25 cellular contexts compared by ENCODE assay signal in the genomic region with DNA sequence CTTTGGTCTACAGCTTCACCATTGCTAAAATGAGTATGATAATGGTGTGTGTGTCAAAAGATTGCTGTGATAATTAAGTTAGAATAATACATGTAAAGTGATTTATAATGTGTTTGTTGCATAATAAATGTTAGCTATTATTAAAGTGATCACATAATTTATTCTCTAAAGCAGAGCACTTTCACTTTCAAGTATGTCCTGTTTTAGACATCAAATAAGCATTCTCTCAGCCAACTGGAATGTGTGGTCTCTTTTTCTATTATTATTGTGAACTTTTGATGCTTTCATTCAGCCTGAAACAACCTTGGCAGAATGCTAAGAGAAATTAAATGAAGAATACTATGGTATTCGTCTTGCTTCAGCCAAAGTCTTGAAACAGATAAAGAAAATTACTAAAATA.
A peak's percentile ranks its signal among the peaks of the same experiment; 100 is the strongest.
DNase-seq lines count a peak whose midpoint lies in the region; ATAC-seq, FAIRE-seq and TF ChIP-seq lines count a peak whose summit lies in the region.
"Had no signal": no experiment of that assay in that cellular context is flagged by ENCODE, and none has a peak within 500 bp of the region (broad histone marks: within the 10 kb centered on the region; RNA-seq: fewer than 3 reads in every experiment).

No MANE protein-coding gene starts in this region.

- H3K4me1 ChIP-seq in endothelial cell of umbilical vein (ENCODE audit: control insufficient read depth, extremely low read depth, insufficient read depth, low read length) (no peaks in the 10 kb centered on the region), HepG2 (ENCODE audit: insufficient read depth, low read length) (no peaks in the 10 kb centered on the region), mucosa of descending colon (ENCODE audit: low read depth) (no peaks in the 10 kb centered on the region)
- H3K4me1 ChIP-seq: A549, HAP-1 had no signal

- H4K20me1 ChIP-seq in endothelial cell of umbilical vein (replicated peaks; ENCODE audit: control insufficient read depth, extremely low read depth, insufficient read depth, low read length) (no peaks in the 10 kb centered on the region), HepG2 (ENCODE audit: insufficient read depth, low read length) (no peaks in the 10 kb centered on the region)

- no peak overlapping the region for H3K9ac ChIP-seq in endothelial cell of umbilical vein (replicated peaks; ENCODE audit: extremely low read depth, insufficient read depth, low read length)
- no peak overlapping the region for H3K9ac ChIP-seq in HepG2 (ENCODE audit: insufficient read depth, low read depth, low read length)

- WGBS in HepG2 (ENCODE audit: low lambda C conversion rate) = 0% methylated on average over 1 of the region's 1 CpG

- H3K9me3 ChIP-seq in endothelial cell of umbilical vein (replicated peaks; ENCODE audit: control insufficient read depth, insufficient read depth, low read length) = no peaks in the 10 kb centered on the region
- H3K9me3 ChIP-seq in HepG2 (ENCODE audit: low read length) = no peaks in the 10 kb centered on the region
- no peaks in the 10 kb centered on the region for H3K9me3 ChIP-seq in mucosa of descending colon
- H3K9me3 ChIP-seq: A549, HAP-1 had no signal

- TF ChIP-seq CTCF in AG10803 (conservative IDR thresholded peaks at IDR 0.05; ENCODE audit: low read length) (no peak), endothelial cell of umbilical vein (IDR thresholded peaks at IDR 0.05; ENCODE audit: extremely low read depth in 1 of 2, insufficient read depth in 1 of 2, low read depth in 1 of 2, low read length in 2 of 2) (no peak), HepG2 (CRISPR knock-in tag; IDR thresholded peaks at IDR 0.05) (no peak), mucosa of descending colon (IDR thresholded peaks at IDR 0.05) (no peak)

- DNase-seq in AG10803 (ENCODE audit: low read depth) = peak; percentile 17
- peak; percentile 1 for DNase-seq in endothelial cell of umbilical vein (ENCODE audit: low read depth, low spot score)
- DNase-seq in myocyte (ENCODE audit: low read depth) = peak; percentile 45
- no peak for DNase-seq in HepG2 (ENCODE audit: low spot score)
- DNase-seq in mucosa of descending colon = no peak
- DNase-seq in A172 (ENCODE audit: low spot score) = no peak
- DNase-seq: activated CD4-positive, alpha-beta T cell treated with anti-CD3 and anti-CD28 coated beads for 1 hour; activated CD8-positive, alpha-beta T cell treated with anti-CD3 and anti-CD28 coated beads for 36 hours; anterior cingulate cortex; foreskin melanocyte; GF-D8; Karpas-422; mesendoderm; MV-4-11; naive thymus-derived CD8-positive, alpha-beta T cell; occipital lobe; retina; T-helper 2 cell; trophoblast cell had no signal

- POLR2A ChIA-PET in endothelial cell of umbilical vein (lab: Charles Lee) (no interaction called here), HepG2 (lab: Yijun Ruan, JAX) (no interaction called here)

- ATAC-seq in SK-N-SH treated with all-trans-retinoic acid at 6 μM for 48 hours (no peak), HepG2 (no peak), mucosa of descending colon (no peak), HG03175 (IDR thresholded peaks at IDR 0.05; ENCODE audit: unreplicated experiment) (no peak)
- ATAC-seq: A549; activated CD8-positive, alpha-beta T cell treated with anti-CD3 and anti-CD28 coated beads for 36 hours; left lobe of liver; naive thymus-derived CD8-positive, alpha-beta T cell had no signal

- FAIRE-seq in endothelial cell of umbilical vein (lab: Jason Lieb, UNC) (no peak), HepG2 (lab: Jason Lieb, UNC) (no peak)
- FAIRE-seq: A549 had no signal

- H3K79me2 ChIP-seq in endothelial cell of umbilical vein (ENCODE audit: control insufficient read depth, insufficient read depth, low read length) (no peaks in the 10 kb centered on the region), HepG2 (ENCODE audit: insufficient read depth, low read length) (no peaks in the 10 kb centered on the region)

- H3K27me3 ChIP-seq in endothelial cell of umbilical vein (ENCODE audit: control insufficient read depth in 2 of 2, insufficient read depth in 2 of 2, low read length in 2 of 2) = no peaks in the 10 kb centered on the region
- H3K27me3 ChIP-seq in HepG2 (ENCODE audit: control insufficient read depth in 1 of 2, insufficient read depth in 2 of 2, low read length in 2 of 2) = no peaks in the 10 kb centered on the region

- H3K27ac ChIP-seq in endothelial cell of umbilical vein (ENCODE audit: insufficient read depth, low read depth, low read length) = no peak overlapping the region
- no peak overlapping the region for H3K27ac ChIP-seq in HepG2 (ENCODE audit: extremely low read length, insufficient read depth, low read length)
- H3K27ac ChIP-seq: A549, SK-N-MC had no signal

- no peaks in the 10 kb centered on the region for H3K9me1 ChIP-seq in endothelial cell of umbilical vein (replicated peaks; ENCODE audit: control insufficient read depth, extremely low read depth, insufficient read depth, low read length)

- H2AFZ ChIP-seq in endothelial cell of umbilical vein (ENCODE audit: low read depth, low read length) (no peak overlapping the region), HepG2 (ENCODE audit: low read length) (no peak overlapping the region)

- TF ChIP-seq POLR2A in endothelial cell of umbilical vein (IDR thresholded peaks at IDR 0.05; ENCODE audit: low read depth, low read length) = no peak
- TF ChIP-seq POLR2A in HepG2 (IDR thresholded peaks at IDR 0.05; ENCODE audit: insufficient read depth in 1 of 2, low read depth in 2 of 2, low read length in 2 of 2) = no peak

- H3K4me3 ChIP-seq in AG10803 (ENCODE audit: low read length) (no peak overlapping the region), endothelial cell of umbilical vein (replicated peaks in 1 of 3; ENCODE audit: insufficient read depth in 1 of 3, low read depth in 1 of 3, low read length in 3 of 3) (no peak overlapping the region), HepG2 (replicated peaks in 1 of 3; ENCODE audit: insufficient read depth in 1 of 3, low read depth in 2 of 3, low read length in 3 of 3) (no peak overlapping the region), mucosa of descending colon (no peak overlapping the region)
- H3K4me3 ChIP-seq: A549, HAP-1, SK-N-MC had no signal

- intact Hi-C loops in endothelial cell of umbilical vein (cut with micrococcal nuclease) (no loop called here), HepG2 (cut with micrococcal nuclease; ENCODE audit: unreplicated experiment) (no loop called here), mucosa of descending colon (cut with DNase I, micrococcal nuclease) (no loop called here)

- in situ Hi-C loops in HepG2 (cut with HindIII; ENCODE audit: extremely low pct_ligation_motif_present, low pct_unique_long_range_greater_than_20kb) = no loop called here

- no peak overlapping the region for H3K4me2 ChIP-seq in endothelial cell of umbilical vein (ENCODE audit: insufficient read depth, low read length)
- no peak overlapping the region for H3K4me2 ChIP-seq in HepG2 (ENCODE audit: low read depth, low read length)
- H3K4me2 ChIP-seq: A549 had no signal

- no peak for TF ChIP-seq EP300 in HepG2 (IDR thresholded peaks at IDR 0.05; ENCODE audit: low read depth in 2 of 2, low read length in 2 of 2)
- TF ChIP-seq EP300 in HepG2 (CRISPR knock-in tag; IDR thresholded peaks at IDR 0.05; ENCODE audit: borderline replicate concordance) = no peak

- no peak for TF ChIP-seq RAD21 in HepG2 (CRISPR knock-in tag; IDR thresholded peaks at IDR 0.05)

- dilution Hi-C loops in endothelial cell of umbilical vein (cut with MboI; ENCODE audit: extremely low pct_ligation_motif_present, low sequenced_read_pairs) = no loop called here

- CTCF ChIA-PET in endothelial cell of umbilical vein (lab: Charles Lee) = no interaction called here
- CTCF ChIA-PET in HepG2 (lab: Yijun Ruan, JAX; ENCODE audit: low intra/inter-chr PET ratio, low total read pairs) = no interaction called here

- H3K36me3 ChIP-seq in endothelial cell of umbilical vein (ENCODE audit: control insufficient read depth in 2 of 2, extremely low read depth in 1 of 2, insufficient read depth in 2 of 2, low read length in 2 of 2) = no peaks in the 10 kb centered on the region
- H3K36me3 ChIP-seq in HepG2 (replicated peaks in 1 of 2; ENCODE audit: control insufficient read depth in 1 of 2, insufficient read depth in 2 of 2, low read length in 2 of 2) = no peaks in the 10 kb centered on the region
- no peaks in the 10 kb centered on the region for H3K36me3 ChIP-seq in mucosa of descending colon (ENCODE audit: low read depth)
- H3K36me3 ChIP-seq: HAP-1 had no signal

- BruUV-seq in endothelial cell of umbilical vein (replicated peaks; lab: Mats Ljungman, UMichigan) (no TSS peak), HepG2 (replicated peaks; lab: Mats Ljungman, UMichigan) (no TSS peak)

TF ChIP-seq in SK-N-SH treated with all-trans-retinoic acid at 6 μM for 48 hours, 23 proteins besides CTCF, POLR2A, EP300 and RAD21 (continues in another document):
- TF ChIP-seq SNAI2 (CRISPR knock-in tag; IDR thresholded peaks at IDR 0.05) (no peak), ISL1 (CRISPR knock-in tag; IDR thresholded peaks at IDR 0.05) (peak; percentile 75), BACH2 (CRISPR knock-in tag; IDR thresholded peaks at IDR 0.05; ENCODE audit: borderline replicate concordance) (no peak), ZNF8 (CRISPR knock-in tag; IDR thresholded peaks at IDR 0.05) (no peak), OSR1 (CRISPR knock-in tag; IDR thresholded peaks at IDR 0.05) (no peak)

TF ChIP-seq in endothelial cell of umbilical vein, 7 proteins besides CTCF, POLR2A, EP300 and RAD21 (continues in another document):
- no peak for TF ChIP-seq JUN (IDR thresholded peaks at IDR 0.05; ENCODE audit: borderline replicate concordance, insufficient read depth, insufficient read length, low read depth)
- no peak for TF ChIP-seq GATA2 (IDR thresholded peaks at IDR 0.05; ENCODE audit: insufficient read depth, insufficient read length, low read depth, low read length)
- TF ChIP-seq FOS (IDR thresholded peaks at IDR 0.05; ENCODE audit: borderline replicate concordance, insufficient read depth, low read length) = no peak
- TF ChIP-seq POLR2AphosphoS5 (IDR thresholded peaks at IDR 0.05; ENCODE audit: insufficient read depth, low read depth, low read length) = no peak
- no peak for TF ChIP-seq EZH2 (IDR thresholded peaks at IDR 0.05; ENCODE audit: borderline replicate concordance, low read depth, low read length, severe bottlenecking)

TF ChIP-seq in HepG2, 621 proteins besides CTCF, POLR2A, EP300 and RAD21:
- no peak for TF ChIP-seq ATF1 (CRISPR knock-in tag; IDR thresholded peaks at IDR 0.05)

Comparison
In these comparisons a context has a peak if more than half of its experiments do, and no peak if none do; other contexts are left out.
1. DNase-seq: peak in AG10803 (single experiment), endothelial cell of umbilical vein (single experiment) and myocyte (single experiment); none in HepG2 (single experiment), mucosa of descending colon (0 of 3) and A172 (single experiment).